ENCODE assay signal across 14 cellular contexts in genomic region chr4:184167576-184167975, GRCh38. TPM values are rescaled to one million over a fixed set of nuclear protein-coding genes. Genes with fewer than 3 reads are reported as not detected.
DNase-seq lines count a peak whose midpoint lies in the region; ATAC-seq, FAIRE-seq and TF ChIP-seq lines count a peak whose summit lies in the region.
"Had no signal": no experiment of that assay in that cellular context is flagged by ENCODE, and none has a peak within 500 bp of the region (broad histone marks: within the 10 kb centered on the region; RNA-seq: fewer than 3 reads in every experiment).

No MANE protein-coding gene starts in this region.

- intact Hi-C loops in left lung (cut with DNase I) = no loop called here

- H3K9ac ChIP-seq in OCI-LY3 (ENCODE audit: low read length) = no peak overlapping the region; the same call in 1 of the 2 replicates

- peaks cover 19% of the 10 kb centered on the region for H3K4me1 ChIP-seq in OCI-LY3 (ENCODE audit: low read length)
- peaks cover 0 to 11% of the 10 kb centered on the region in 2 donors for H3K4me1 ChIP-seq in left lung

- peak overlapping the region; percentile 74 for H3K4me2 ChIP-seq in OCI-LY3 (ENCODE audit: low read length)

- H3K27ac ChIP-seq in OCI-LY3 (ENCODE audit: low read length) = peak overlapping the region; percentile 26; the same call in 1 of the 2 replicates
- H3K27ac ChIP-seq in left lung = no peak overlapping the region

- H3K27me3 ChIP-seq in OCI-LY3 (ENCODE audit: low read depth, low read length) = no peaks in the 10 kb centered on the region
- peaks cover 0 to 37% of the 10 kb centered on the region in 2 donors for H3K27me3 ChIP-seq in left lung

- H3K4me3 ChIP-seq in OCI-LY3 (ENCODE audit: low read length) (peak overlapping the region; percentile 60), left lung (no peak overlapping the region)

- H3K79me2 ChIP-seq in OCI-LY3 (ENCODE audit: low read length) = no peaks in the 10 kb centered on the region

- no peaks in the 10 kb centered on the region for H3K36me3 ChIP-seq in OCI-LY3 (replicated peaks; ENCODE audit: low read depth, low read length)
- H3K36me3 ChIP-seq in left lung = no peaks in the 10 kb centered on the region

- H2AFZ ChIP-seq in OCI-LY3 (ENCODE audit: low read depth, low read length) = no peak overlapping the region

- DNase-seq in GM10266 (ENCODE audit: extremely low spot score) (peak; percentile 48), SIG-M5 (lab: John Stamatoyannopoulos, UW) (no peak), frontal cortex (ENCODE audit: low spot score in 2 of 2) (no peak), left lung (no peak), SK-N-DZ (ENCODE audit: low spot score) (no peak)
- DNase-seq: ACHN, activated T-cell treated with anti-CD3 and anti-CD28 coated beads for 4 hours, DMS79, erythroblast, NCI-H1417 treated with DMSO at 0.1 percent for 48 hours had no signal

- no peak for TF ChIP-seq CTCF in GM10266 (IDR thresholded peaks at IDR 0.05; ENCODE audit: control insufficient read depth, insufficient read depth, low read depth, missing control alignments)
- TF ChIP-seq CTCF in OCI-LY3 (IDR thresholded peaks at IDR 0.05; ENCODE audit: low read depth, low read length) = no peak
- no peak for TF ChIP-seq CTCF in left lung (IDR thresholded peaks at IDR 0.05)

- FAIRE-seq in frontal cortex (lab: Jason Lieb, UNC) = no peak
- FAIRE-seq: bronchial epithelial cell had no signal

- no peaks in the 10 kb centered on the region for H3K9me3 ChIP-seq in OCI-LY3 (ENCODE audit: insufficient read depth, low read length)
- H3K9me3 ChIP-seq in left lung = no peaks in the 10 kb centered on the region

- no peaks in the 10 kb centered on the region for H4K20me1 ChIP-seq in OCI-LY3 (ENCODE audit: insufficient read depth, low read length)

- ATAC-seq in GM21367 (IDR thresholded peaks at IDR 0.05; ENCODE audit: unreplicated experiment) (peak; percentile 72), HG02973 (IDR thresholded peaks at IDR 0.05; ENCODE audit: unreplicated experiment) (peak; percentile 73), left lung (no peak)

RNA-seq across cellular contexts. Expression of gene ENPP6, which starts 50.1 kb away (rescaled TPM):
- total RNA-seq in frontal cortex (1.6 TPM), left lung (under 1 TPM; 0.20 to 0.21 TPM)
- polyA plus RNA-seq in SK-N-DZ (2014; cell fraction: cytosol; rRNA removed) = not detected in 2 replicates
- polyA plus RNA-seq in SK-N-DZ (2014; cell fraction: nucleus; rRNA removed) = not detected in 2 replicates
- total RNA-seq: bronchial epithelial cell had no signal
